ENCODE assay signal across 13 cellular contexts in genomic region chr2:101558740-101559508, GRCh38.
DNase-seq lines count a peak whose midpoint lies in the region; ATAC-seq and TF ChIP-seq lines count a peak whose summit lies in the region.
"Had no signal": no experiment of that assay in that cellular context is flagged by ENCODE, and none has a peak within 500 bp of the region (broad histone marks: within the 10 kb centered on the region; RNA-seq: fewer than 3 reads in every experiment).

No MANE protein-coding gene starts in this region.

- no peaks in the 10 kb centered on the region for H3K79me1 ChIP-seq in mesenchymal stem cell (replicated peaks; ENCODE audit: low read length, poor library complexity, severe bottlenecking)

- H3K36me3 ChIP-seq in mesenchymal stem cell (ENCODE audit: control insufficient read depth in 1 of 2, insufficient read depth in 2 of 2, low read depth in 1 of 2, low read length in 2 of 2), result no peaks in the 10 kb centered on the region
- no peaks in the 10 kb centered on the region for H3K36me3 ChIP-seq in tibial nerve
- no peaks in the 10 kb centered on the region for H3K36me3 ChIP-seq in SK-N-SH (replicated peaks in 1 of 2; ENCODE audit: control insufficient read depth in 1 of 2, insufficient read depth in 2 of 2, low read length in 1 of 2)

- H2BK120ac ChIP-seq in mesenchymal stem cell (ENCODE audit: low read depth, low read length), result no peak overlapping the region

- H3K9ac ChIP-seq in mesenchymal stem cell (ENCODE audit: low read length), result peak overlapping the region; percentile 66
- H3K9ac ChIP-seq in SK-N-SH, result no peak overlapping the region

- H3F3A ChIP-seq in SK-N-SH (replicated peaks; ENCODE audit: insufficient read depth), result no peaks in the 10 kb centered on the region

- no peak overlapping the region for H2AFZ ChIP-seq in mesenchymal stem cell (ENCODE audit: low read depth, low read length)
- no peak overlapping the region for H2AFZ ChIP-seq in SK-N-SH (ENCODE audit: low read depth)

- no peaks in the 10 kb centered on the region for H4K20me1 ChIP-seq in SK-N-SH (ENCODE audit: insufficient read depth)

- no peaks in the 10 kb centered on the region for H3K79me2 ChIP-seq in SK-N-SH (ENCODE audit: insufficient read depth)

- no peak overlapping the region for H2BK5ac ChIP-seq in mesenchymal stem cell (ENCODE audit: low read depth, low read length, poor library complexity, severe bottlenecking)

- TF ChIP-seq RAD21 in SK-N-SH (IDR thresholded peaks at IDR 0.05; ENCODE audit: low read length), result no peak

- TF ChIP-seq CTCF in WI38 (IDR thresholded peaks at IDR 0.05; ENCODE audit: low read depth, low read length) (no peak), tibial nerve (IDR thresholded peaks at IDR 0.05) (no peak), SK-N-SH (IDR thresholded peaks at IDR 0.05) (no peak)

- H3K27ac ChIP-seq in epithelial cell of prostate (peak overlapping the region; percentile 10), mesenchymal stem cell (ENCODE audit: low read length, poor library complexity, severe bottlenecking) (no peak overlapping the region), tibial nerve (peak overlapping the region; percentile 48 to 78 (median 64)), SK-N-SH (ENCODE audit: low read depth in 2 of 2, low read length in 1 of 2) (no peak overlapping the region)

- 26% methylated on average over 8 of the region's 9 CpGs for WGBS in mesenchymal stem cell
- WGBS in tibial nerve, 2 donors, result 20 to 23% methylated on average over 9 of the region's 9 CpGs
- 70% methylated on average over 9 of the region's 9 CpGs for WGBS in SK-N-SH (ENCODE audit: low lambda C conversion rate)

- H2BK15ac ChIP-seq in mesenchymal stem cell (ENCODE audit: low read depth, poor library complexity, severe bottlenecking), result no peak overlapping the region

- H3K27me3 ChIP-seq in mesenchymal stem cell (ENCODE audit: control insufficient read depth in 1 of 2, insufficient read depth in 1 of 2, low read length in 2 of 2) (no peaks in the 10 kb centered on the region), tibial nerve (no peaks in the 10 kb centered on the region), SK-N-SH (ENCODE audit: insufficient read depth) (no peaks in the 10 kb centered on the region)

- no peaks in the 10 kb centered on the region for H3K9me2 ChIP-seq in SK-N-SH

- ATAC-seq in HG03025 (IDR thresholded peaks at IDR 0.05; ENCODE audit: low FRiP score, unreplicated experiment), result no peak
- ATAC-seq: HCT116 had no signal

- H3K9me3 ChIP-seq in mesenchymal stem cell (ENCODE audit: control insufficient read depth, low read length) (peaks cover 7% of the 10 kb centered on the region), tibial nerve (no peaks in the 10 kb centered on the region), SK-N-SH (no peaks in the 10 kb centered on the region)

- no peak overlapping the region for H4K91ac ChIP-seq in mesenchymal stem cell (ENCODE audit: low read length)

- TF ChIP-seq EP300 in tibial nerve (IDR thresholded peaks at IDR 0.05) (peak in 1 of 2 donors; percentile 45), SK-N-SH (IDR thresholded peaks at IDR 0.05; ENCODE audit: borderline replicate concordance in 1 of 2, low read depth in 1 of 2, low read length in 1 of 2) (no peak)

- H4K8ac ChIP-seq in mesenchymal stem cell (ENCODE audit: low read length), result no peak overlapping the region

- H3K4me2 ChIP-seq in mesenchymal stem cell (ENCODE audit: low read length, poor library complexity, severe bottlenecking), result no peak overlapping the region
- H3K4me2 ChIP-seq in SK-N-SH, result no peak overlapping the region

- no peak overlapping the region for H3K23ac ChIP-seq in mesenchymal stem cell (ENCODE audit: low read length in 2 of 2)

- TF ChIP-seq POLR2A in tibial nerve (IDR thresholded peaks at IDR 0.05), result no peak

- DNase-seq in epithelial cell of prostate (ENCODE audit: low read depth, low spot score) (no peak), mesenchymal stem cell (peak; percentile 97), tibial nerve (ENCODE audit: low spot score in 2 of 2) (no peak), KBM-7 (no peak), SK-N-SH (no peak)
- no peak for DNase-seq in activated CD4-positive, CD25-positive, alpha-beta regulatory T cell (lab: John Stamatoyannopoulos, UW)
- DNase-seq: activated T-cell treated with anti-CD3 and anti-CD28 coated beads, Interleukin-2, amount 50 U/mL, for 48 hours; DMS79; NCI-H1048; stimulated activated naive CD4-positive, alpha-beta T cell treated with Interleukin-2 at 50 U/mL for 16 hours had no signal

- no peak overlapping the region for H3K18ac ChIP-seq in mesenchymal stem cell (ENCODE audit: low read depth in 1 of 2, low read length in 2 of 2)

- in situ Hi-C loops in KBM-7 (cut with MboI; ENCODE audit: low pct_unique_long_range_greater_than_20kb, low sequenced_read_pairs), result no loop called here

- H3K4me3 ChIP-seq in WI38 (ENCODE audit: low read depth, low read length) (peak overlapping the region; percentile 30; the same call in 1 of the 2 replicates), mesenchymal stem cell (ENCODE audit: insufficient read depth in 1 of 2, low read depth in 1 of 2, low read length in 2 of 2) (peak overlapping the region in 1 of 2 experiments; percentile 46), tibial nerve (no peak overlapping the region), SK-N-SH (ENCODE audit: low read depth in 2 of 2, low read length in 1 of 2) (no peak overlapping the region)

- CTCF ChIA-PET in SK-N-SH (lab: Yijun Ruan, JAX), result interaction anchor here (1.2 kb wide), 1 partner anchor 217 kb away, joined by 3 read pairs; no protein-coding TSS in a partner anchor

- H3K14ac ChIP-seq in mesenchymal stem cell (ENCODE audit: low read length in 2 of 2), result no peak overlapping the region

- H3K4ac ChIP-seq in mesenchymal stem cell (ENCODE audit: low read depth in 1 of 2, low read length in 2 of 2), result no peak overlapping the region

- no peaks in the 10 kb centered on the region for H3K4me1 ChIP-seq in mesenchymal stem cell (ENCODE audit: control insufficient read depth, insufficient read depth, low read depth, low read length)
- peaks cover 0 to 16% (median 3%) of the 10 kb centered on the region in 4 donors for H3K4me1 ChIP-seq in tibial nerve
- H3K4me1 ChIP-seq in SK-N-SH (ENCODE audit: control insufficient read depth in 1 of 2, insufficient read depth in 2 of 2, low read depth in 1 of 2, low read length in 1 of 2), result no peaks in the 10 kb centered on the region

- POLR2A ChIA-PET in SK-N-SH (lab: Yijun Ruan, JAX), result no interaction called here

- no peak overlapping the region for H2AK5ac ChIP-seq in mesenchymal stem cell (ENCODE audit: low read length, severe bottlenecking)

- no peak overlapping the region for H2BK12ac ChIP-seq in mesenchymal stem cell (ENCODE audit: low read length in 2 of 2)

TF ChIP-seq in SK-N-SH, 30 proteins besides CTCF, POLR2A, EP300 and RAD21:
- no peak for TF ChIP-seq GATA2 (CRISPR knock-in tag; IDR thresholded peaks at IDR 0.05)
- TF ChIP-seq SIN3A (IDR thresholded peaks at IDR 0.05; ENCODE audit: borderline replicate concordance, low read depth, low read length), result no peak
- TF ChIP-seq MEF2A (IDR thresholded peaks at IDR 0.05; ENCODE audit: borderline replicate concordance, low read depth), result no peak
- no peak for TF ChIP-seq YY1 (IDR thresholded peaks at IDR 0.05; ENCODE audit: low read depth)
- TF ChIP-seq USF1 (IDR thresholded peaks at IDR 0.05; ENCODE audit: borderline replicate concordance, low read depth), result no peak
- TF ChIP-seq JUND (IDR thresholded peaks at IDR 0.05), result no peak
- no peak for TF ChIP-seq NRF1 (IDR thresholded peaks at IDR 0.05; ENCODE audit: low read depth, low read length)
- TF ChIP-seq SMC3 (IDR thresholded peaks at IDR 0.05; ENCODE audit: low read depth, low read length), result no peak
- no peak for TF ChIP-seq POLR2AphosphoS5 (IDR thresholded peaks at IDR 0.05; ENCODE audit: low read depth, low read length)
- no peak for TF ChIP-seq RCOR1 (IDR thresholded peaks at IDR 0.05; ENCODE audit: low read length)

Comparison
In these comparisons a context has a peak if more than half of its experiments do, and no peak if none do; other contexts are left out.
1. H3K27ac ChIP-seq: peak in epithelial cell of prostate (single experiment) and tibial nerve (4 of 4); none in mesenchymal stem cell (single experiment) and SK-N-SH (0 of 2).